Comparison of ENCODE assay signal across 9 cellular contexts in genomic region chr14:102220031-102220430, GRCh38.
A peak's percentile ranks its signal among the peaks of the same experiment; 100 is the strongest.
DNase-seq lines count a peak whose midpoint lies in the region; ATAC-seq and TF ChIP-seq lines count a peak whose summit lies in the region.
"Had no signal": no experiment of that assay in that cellular context is flagged by ENCODE, and none has a peak within 500 bp of the region (broad histone marks: within the 10 kb centered on the region; RNA-seq: fewer than 3 reads in every experiment).

No MANE protein-coding gene starts in this region.

- H3K27ac Mint-ChIP-seq in nephron progenitor cell = no peak overlapping the region

- H3K9me3 ChIP-seq in Peyer's patch = no peaks in the 10 kb centered on the region

- ATAC-seq in GM19324 (IDR thresholded peaks at IDR 0.05; ENCODE audit: low FRiP score, unreplicated experiment) (peak; percentile 75), HG02938 (IDR thresholded peaks at IDR 0.05; ENCODE audit: unreplicated experiment) (peak; percentile 92), HG02852 (IDR thresholded peaks at IDR 0.05; ENCODE audit: unreplicated experiment) (no peak)

- no peak for TF ChIP-seq CTCF in GM12865 (IDR thresholded peaks at IDR 0.05; ENCODE audit: insufficient read depth, low read depth, low read length, missing control alignments)
- no peak for TF ChIP-seq CTCF in Peyer's patch (IDR thresholded peaks at IDR 0.05)
- no peak for TF ChIP-seq CTCF in nephron progenitor cell (IDR thresholded peaks at IDR 0.05)
- TF ChIP-seq CTCF in lower leg skin (IDR thresholded peaks at IDR 0.05) = no peak

- 82 to 88% methylated on average over 11 to 12 of the region's 12 CpGs for WGBS in lower leg skin, 2 donors

- peaks cover 24% of the 10 kb centered on the region for H3K36me3 Mint-ChIP-seq in nephron progenitor cell (ENCODE audit: low read depth)

- peak; percentile 78 for DNase-seq in GM12865 (ENCODE audit: low read depth)
- peak in 2 of 3 donors; percentile 70 to 80 for DNase-seq in Peyer's patch
- no peak for DNase-seq in nephron progenitor cell
- DNase-seq in stimulated activated naive CD4-positive, alpha-beta T cell (lab: John Stamatoyannopoulos, UW) = no peak
- no peak for DNase-seq in lower leg skin (ENCODE audit: low spot score in 2 of 2)
- DNase-seq: DMS53 had no signal

- H3K36me3 ChIP-seq in Peyer's patch = peaks cover 0 to 25% (median 0%) of the 10 kb centered on the region in 3 donors

- no peaks in the 10 kb centered on the region for H3K4me1 ChIP-seq in Peyer's patch

- no peaks in the 10 kb centered on the region for H3K9me3 Mint-ChIP-seq in nephron progenitor cell

- no peak overlapping the region for H3K4me3 Mint-ChIP-seq in nephron progenitor cell

- peaks cover 31% of the 10 kb centered on the region for H3K4me1 Mint-ChIP-seq in nephron progenitor cell

- H3K4me3 ChIP-seq in GM12865 (ENCODE audit: low read depth, low read length) = no peak overlapping the region
- H3K4me3 ChIP-seq in Peyer's patch = no peak overlapping the region
- no peak overlapping the region for H3K4me3 ChIP-seq in lower leg skin (ENCODE audit: low read depth, poor library complexity, severe bottlenecking)

- H3K27ac ChIP-seq in Peyer's patch = no peak overlapping the region

- no peaks in the 10 kb centered on the region for H3K27me3 ChIP-seq in Peyer's patch

- TF ChIP-seq POLR2A in Peyer's patch (IDR thresholded peaks at IDR 0.05) = no peak
- no peak for TF ChIP-seq POLR2A in lower leg skin (IDR thresholded peaks at IDR 0.05)

- no peaks in the 10 kb centered on the region for H3K27me3 Mint-ChIP-seq in nephron progenitor cell (ENCODE audit: low read depth, poor library complexity)

- intact Hi-C loops in lower leg skin (cut with DNase I; ENCODE audit: low total_unique reads) = loop anchor here (5.0 kb wide), 1 partner anchor 1922 kb away; no protein-coding TSS in a partner anchor

Comparison
In these comparisons a context has a peak if more than half of its experiments do, and no peak if none do; other contexts are left out.
1. DNase-seq: peak in GM12865 (single experiment) and Peyer's patch (2 of 3); none in nephron progenitor cell (single experiment), stimulated activated naive CD4-positive, alpha-beta T cell (0 of 6) and lower leg skin (0 of 2).